8 cellular contexts compared by ENCODE assay signal in the genomic region with DNA sequence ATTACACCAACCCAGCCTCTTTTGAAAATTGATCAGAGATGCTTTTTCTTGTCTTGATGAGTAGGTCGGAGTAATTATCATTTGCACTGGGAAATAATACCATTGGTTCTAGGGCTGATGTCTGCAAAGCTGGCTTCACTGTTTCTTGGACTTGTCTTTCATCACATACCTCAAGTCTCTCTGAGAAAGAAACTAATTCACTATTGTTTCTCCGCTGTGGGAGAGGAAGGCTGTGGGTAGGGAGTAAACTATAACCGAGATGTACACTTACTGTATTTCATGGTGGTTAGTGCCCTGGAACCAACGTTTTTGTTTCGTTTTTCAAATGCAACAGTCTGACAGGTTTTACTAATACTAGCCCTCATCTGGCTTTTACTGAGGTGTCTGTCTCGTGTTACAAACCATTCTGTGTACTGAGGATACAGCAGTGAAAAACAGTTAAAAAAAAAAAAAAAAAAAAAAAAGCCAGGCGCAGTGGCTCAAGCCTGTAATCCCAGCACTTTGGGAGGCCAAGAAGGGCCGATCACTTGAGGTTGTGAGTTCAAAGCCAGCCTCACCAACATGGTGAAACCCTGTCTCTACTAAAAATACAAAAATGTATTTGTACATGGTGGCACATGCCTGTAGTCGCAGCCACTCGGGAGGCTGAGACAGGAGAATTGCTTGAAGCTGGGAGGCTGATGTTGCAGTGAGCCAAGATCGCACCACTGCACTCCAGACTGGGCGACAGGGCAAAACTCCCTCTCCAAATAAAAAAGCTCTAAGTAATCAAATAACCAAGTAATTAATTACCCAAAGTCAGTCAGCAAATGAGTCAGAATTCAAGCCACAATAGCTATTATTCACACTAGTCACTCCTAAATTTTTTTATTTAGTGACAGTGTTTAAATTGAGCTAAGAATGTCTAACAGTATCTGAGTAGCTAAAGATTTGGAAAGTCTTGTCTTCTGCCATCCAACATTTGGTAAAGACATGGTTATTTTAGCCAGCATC. TPM values are rescaled to one million over a fixed set of nuclear protein-coding genes. Genes with fewer than 3 reads are reported as not detected.
DNase-seq lines count a peak whose midpoint lies in the region; ATAC-seq and TF ChIP-seq lines count a peak whose summit lies in the region.

No MANE protein-coding gene starts in this region.

- no peaks in the 10 kb centered on the region for H3K9me3 Mint-ChIP-seq in osteocyte (ENCODE audit: unreplicated experiment)

- H3K9me3 ChIP-seq in effector memory CD4-positive, alpha-beta T cell (ENCODE audit: control insufficient read depth, low read length): no peaks in the 10 kb centered on the region

- peak overlapping the region; percentile 52 for H3K27ac ChIP-seq in VCaP
- no peak overlapping the region for H3K27ac ChIP-seq in effector memory CD4-positive, alpha-beta T cell (ENCODE audit: insufficient read depth, low read length, poor library complexity, severe bottlenecking)

- peaks cover 24% of the 10 kb centered on the region for H3K36me3 Mint-ChIP-seq in osteocyte (ENCODE audit: unreplicated experiment)

- H3K27ac Mint-ChIP-seq in osteocyte (ENCODE audit: unreplicated experiment): peak overlapping the region; percentile 29

- DNase-seq in EL (peak; percentile 31), osteocyte (ENCODE audit: extremely low spot score, unreplicated experiment) (no peak), NCI-H2196 treated with DMSO at 0.1 percent for 48 hours (lab: John Stamatoyannopoulos, UW; ENCODE audit: unreplicated experiment) (no peak), NOMO-1 (lab: John Stamatoyannopoulos, UW; ENCODE audit: unreplicated experiment in 2 of 2) (no peak)
- no peak for DNase-seq in effector memory CD4-positive, alpha-beta T cell

- H3K36me3 ChIP-seq in effector memory CD4-positive, alpha-beta T cell (ENCODE audit: control insufficient read depth, insufficient read depth, low read length): peaks cover 17% of the 10 kb centered on the region

- no peak overlapping the region for H3K4me3 Mint-ChIP-seq in osteocyte (ENCODE audit: unreplicated experiment)

- TF ChIP-seq CTCF in VCaP (conservative IDR thresholded peaks at IDR 0.05) (no peak), osteocyte (IDR thresholded peaks at IDR 0.05) (no peak)

- peaks cover 22% of the 10 kb centered on the region for H3K4me1 ChIP-seq in effector memory CD4-positive, alpha-beta T cell (ENCODE audit: control insufficient read depth, insufficient read depth, low read length, poor library complexity, severe bottlenecking)

- no peaks in the 10 kb centered on the region for H3K27me3 ChIP-seq in effector memory CD4-positive, alpha-beta T cell (replicated peaks; ENCODE audit: control insufficient read depth, insufficient read depth, low read length, poor library complexity, severe bottlenecking)

- no peak overlapping the region for H3K4me3 ChIP-seq in effector memory CD4-positive, alpha-beta T cell (ENCODE audit: insufficient read depth, low read depth, low read length, poor library complexity, severe bottlenecking)

- peaks cover 16% of the 10 kb centered on the region for H3K4me1 Mint-ChIP-seq in osteocyte (ENCODE audit: unreplicated experiment)

- no peaks in the 10 kb centered on the region for H3K27me3 Mint-ChIP-seq in osteocyte (ENCODE audit: unreplicated experiment)

- ATAC-seq in GM19397 (IDR thresholded peaks at IDR 0.05; ENCODE audit: unreplicated experiment) (peak; percentile 50), HG03175 (IDR thresholded peaks at IDR 0.05; ENCODE audit: unreplicated experiment) (peak; percentile 86)

RNA-seq across cellular contexts. Expression of a gene that starts 23.3 kb away (rescaled TPM):
- total RNA-seq in osteocyte: 99.1 and 100 TPM in 2 replicates

RNA-seq across cellular contexts. Expression of a gene that starts 55.7 kb away (rescaled TPM):
- 66.9 and 75.0 TPM in 2 replicates for total RNA-seq in osteocyte
